In the genomic region with DNA sequence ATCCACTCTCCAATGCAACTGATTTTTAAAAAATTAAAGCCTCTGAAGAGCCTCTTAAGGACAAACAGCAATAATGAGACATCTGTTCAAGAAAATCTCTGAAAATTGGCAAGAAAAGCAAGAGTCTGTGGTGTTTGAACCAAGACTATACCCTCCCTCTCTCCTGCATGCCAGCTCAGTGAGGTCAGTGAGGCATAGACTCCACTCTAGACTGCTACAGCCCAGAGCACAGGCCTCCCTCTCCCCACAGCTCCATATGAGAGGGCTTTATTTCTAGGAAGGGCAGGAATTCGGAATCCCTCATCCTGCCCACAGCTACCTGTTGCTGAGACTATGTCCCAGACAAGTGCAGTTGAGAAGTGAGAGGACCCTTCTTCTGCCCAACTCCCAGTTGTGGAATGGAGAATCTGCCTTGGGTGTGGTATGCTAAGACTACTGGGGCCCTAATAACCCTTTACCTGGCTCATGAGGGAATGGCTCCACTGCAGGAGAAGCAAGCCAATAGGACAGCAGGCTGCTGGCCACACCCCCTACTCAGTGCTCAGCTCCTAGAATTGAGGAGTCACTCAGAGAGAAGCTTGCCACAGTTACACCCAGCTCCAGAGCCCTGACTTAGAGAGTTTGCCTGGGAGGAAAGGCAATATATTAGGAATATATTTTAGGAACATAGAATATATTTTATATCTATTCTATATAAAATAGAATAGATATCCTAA, we compare ENCODE assay signal across 16 cellular contexts. TPM values are rescaled to one million over a fixed set of nuclear protein-coding genes. Genes with fewer than 3 reads are reported as not detected.
"Had no signal": no experiment of that assay in that cellular context is flagged by ENCODE, and none has a peak within 500 bp of the region (broad histone marks: within the 10 kb centered on the region; RNA-seq: fewer than 3 reads in every experiment).

No MANE protein-coding gene starts in this region.

- H3K9me3 ChIP-seq: gastroesophageal sphincter, ovary had no signal

- ATAC-seq: activated CD8-positive, alpha-beta T cell treated with anti-CD3 and anti-CD28 coated beads for 36 hours; effector memory CD8-positive, alpha-beta T cell; gastroesophageal sphincter; left lobe of liver had no signal

- H3K27me3 Mint-ChIP-seq: effector memory CD8-positive, alpha-beta T cell; stimulated activated naive CD8-positive, alpha-beta T cell treated with anti-CD3 and anti-CD28 coated beads, Interleukin-15, Interleukin-2, amounts not matched to agents 100 ng/mL and 50 ng/mL, for 24 hours had no signal

- H3K4me3 ChIP-seq: coronary artery, gastroesophageal sphincter, ovary had no signal

- H3K27ac Mint-ChIP-seq: activated CD8-positive, alpha-beta T cell treated with anti-CD3 and anti-CD28 coated beads for 36 hours; effector memory CD8-positive, alpha-beta T cell had no signal

- H3K27ac ChIP-seq: coronary artery, gastroesophageal sphincter, ovary had no signal

- H3K4me3 Mint-ChIP-seq: activated CD8-positive, alpha-beta T cell treated with anti-CD3 and anti-CD28 coated beads for 36 hours; effector memory CD8-positive, alpha-beta T cell; neural crest cell; stimulated activated naive CD8-positive, alpha-beta T cell treated with anti-CD3 and anti-CD28 coated beads, Interleukin-15, Interleukin-2, amounts not matched to agents 100 ng/mL and 50 ng/mL, for 24 hours had no signal

- H3K4me1 ChIP-seq: gastroesophageal sphincter had no signal

- H3K4me1 Mint-ChIP-seq: neural crest cell had no signal

- H3K36me3 ChIP-seq: gastroesophageal sphincter, ovary had no signal

- H3K27me3 ChIP-seq: ovary had no signal

- H3K9me3 Mint-ChIP-seq: effector memory CD8-positive, alpha-beta T cell had no signal

- DNase-seq: activated CD4-positive, alpha-beta T cell treated with anti-CD3 and anti-CD28 coated beads for 1 hour; activated CD8-positive, alpha-beta memory T cell treated with anti-CD3 and anti-CD28 coated beads, Interleukin-2, amount 50 U/mL, for 48 hours; activated CD8-positive, alpha-beta T cell treated with anti-CD3 and anti-CD28 coated beads for 36 hours; activated naive CD4-positive, alpha-beta T cell treated with Interleukin-2 at 50 U/mL for 16 hours; caudate nucleus; effector memory CD8-positive, alpha-beta T cell; hippocampal formation; ovary; stimulated activated CD4-positive, alpha-beta T cell treated with anti-CD3 and anti-CD28 coated beads, Interleukin-12 subunit alpha, Interleukin-12 subunit beta, amount 100 ng/mL, for 4 hours had no signal

RNA-seq across cellular contexts. Expression of a gene that starts 22.7 kb away (rescaled TPM):
- total RNA-seq: epithelial cell of proximal tubule, neural crest cell had no signal

RNA-seq across cellular contexts. Expression of a gene that starts 24.9 kb away (rescaled TPM):
- total RNA-seq: epithelial cell of proximal tubule had no signal

RNA-seq across cellular contexts. Expression of a gene that starts 51.9 kb away (rescaled TPM):
- total RNA-seq: temporal lobe had no signal
